ENCODE assay signal across 1 cellular context in the genomic region with DNA sequence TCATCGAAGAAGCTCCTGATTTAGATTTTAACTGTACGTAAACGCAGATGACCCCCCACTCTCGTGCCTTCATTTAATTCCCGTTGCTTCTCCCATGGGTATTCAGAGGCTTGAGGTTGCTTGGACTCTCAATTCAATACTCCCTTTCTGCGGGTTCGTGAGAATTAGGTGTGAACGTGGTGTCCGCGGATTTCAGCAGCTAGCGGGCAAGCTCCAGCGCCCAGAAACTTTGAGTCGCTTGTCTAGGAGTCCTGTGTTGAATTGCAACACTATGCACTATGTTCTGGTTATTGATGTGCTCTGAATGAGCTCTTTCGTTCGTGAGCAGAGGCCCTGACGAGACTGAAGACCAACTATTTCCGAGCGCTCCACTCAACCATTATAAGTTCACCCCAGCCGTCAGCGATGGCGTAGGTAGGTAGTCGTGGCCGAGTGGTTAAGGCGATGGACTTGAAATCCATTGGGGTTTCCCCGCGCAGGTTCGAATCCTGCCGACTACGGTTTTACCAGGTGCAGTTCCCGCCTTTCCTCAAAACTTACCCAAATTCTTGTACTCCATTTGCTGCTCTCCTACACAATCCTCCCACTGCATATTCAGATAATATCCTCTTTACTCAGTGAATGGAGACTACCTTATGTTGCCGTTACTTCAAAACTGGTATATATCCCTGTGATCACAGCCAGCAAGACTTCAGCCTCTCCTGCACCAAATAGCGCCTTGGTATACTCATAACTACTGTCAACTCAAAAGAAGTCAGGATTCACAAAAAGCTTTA.
TF ChIP-seq lines count a peak whose summit lies in the region.

No MANE protein-coding gene starts in this region.

TF ChIP-seq in HEK293, 187 proteins besides CTCF, POLR2A, EP300 and RAD21 (continued from another document and continues in another):
- TF ChIP-seq ZNF610 (tag by site-specific recombination; IDR thresholded peaks at IDR 0.05; ENCODE audit: borderline replicate concordance): 0 out of 2 replicates have a peak, but pooled peaks have one; percentile 18
- TF ChIP-seq, protein P1, sequence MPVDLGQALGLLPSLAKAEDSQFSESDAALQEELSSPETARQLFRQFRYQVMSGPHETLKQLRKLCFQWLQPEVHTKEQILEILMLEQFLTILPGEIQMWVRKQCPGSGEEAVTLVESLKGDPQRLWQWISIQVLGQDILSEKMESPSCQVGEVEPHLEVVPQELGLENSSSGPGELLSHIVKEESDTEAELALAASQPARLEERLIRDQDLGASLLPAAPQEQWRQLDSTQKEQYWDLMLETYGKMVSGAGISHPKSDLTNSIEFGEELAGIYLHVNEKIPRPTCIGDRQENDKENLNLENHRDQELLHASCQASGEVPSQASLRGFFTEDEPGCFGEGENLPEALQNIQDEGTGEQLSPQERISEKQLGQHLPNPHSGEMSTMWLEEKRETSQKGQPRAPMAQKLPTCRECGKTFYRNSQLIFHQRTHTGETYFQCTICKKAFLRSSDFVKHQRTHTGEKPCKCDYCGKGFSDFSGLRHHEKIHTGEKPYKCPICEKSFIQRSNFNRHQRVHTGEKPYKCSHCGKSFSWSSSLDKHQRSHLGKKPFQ (tag by site-specific recombination; IDR thresholded peaks at IDR 0.05): peak; percentile 97
- peak; percentile 78; the same call in 1 of the 2 replicates for TF ChIP-seq ZNF558 (tag by site-specific recombination; IDR thresholded peaks at IDR 0.05)
- no peak for TF ChIP-seq ZNF549 (tag by site-specific recombination; IDR thresholded peaks at IDR 0.05)
- no peak for TF ChIP-seq ZNF658 (tag by site-specific recombination; IDR thresholded peaks at IDR 0.05)
- TF ChIP-seq ZNF350 (tag by site-specific recombination; IDR thresholded peaks at IDR 0.05): no peak
- TF ChIP-seq ZNF707 (tag by site-specific recombination; IDR thresholded peaks at IDR 0.05): no peak
- TF ChIP-seq, protein P2, sequence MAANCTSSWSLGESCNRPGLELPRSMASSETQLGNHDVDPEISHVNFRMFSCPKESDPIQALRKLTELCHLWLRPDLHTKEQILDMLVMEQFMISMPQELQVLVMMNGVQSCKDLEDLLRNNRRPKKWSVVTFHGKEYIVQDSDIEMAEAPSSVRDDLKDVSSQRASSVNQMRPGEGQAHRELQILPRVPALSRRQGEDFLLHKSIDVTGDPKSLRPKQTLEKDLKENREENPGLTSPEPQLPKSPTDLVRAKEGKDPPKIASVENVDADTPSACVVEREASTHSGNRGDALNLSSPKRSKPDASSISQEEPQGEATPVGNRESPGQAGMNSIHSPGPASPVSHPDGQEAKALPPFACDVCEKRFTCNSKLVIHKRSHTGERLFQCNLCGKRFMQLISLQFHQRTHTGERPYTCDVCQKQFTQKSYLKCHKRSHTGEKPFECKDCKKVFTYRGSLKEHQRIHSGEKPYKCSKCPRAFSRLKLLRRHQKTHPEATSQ (tag by site-specific recombination; IDR thresholded peaks at IDR 0.05): 0 out of 2 replicates have a peak, but pooled peaks have one; percentile 18
- peak; percentile 49 for TF ChIP-seq ZFP69B (tag by site-specific recombination; IDR thresholded peaks at IDR 0.05)
- peak; percentile 96 for TF ChIP-seq ZBTB17 (tag by site-specific recombination; IDR thresholded peaks at IDR 0.05)
- TF ChIP-seq ZNF274 (IDR thresholded peaks at IDR 0.05; ENCODE audit: low read length): no peak
- no peak for TF ChIP-seq ZNF274 (tag by site-specific recombination; IDR thresholded peaks at IDR 0.05; ENCODE audit: borderline replicate concordance)
- TF ChIP-seq PRDM4 (tag by site-specific recombination; IDR thresholded peaks at IDR 0.05): 0 out of 2 replicates have a peak, but pooled peaks have one; percentile 32
- TF ChIP-seq ZBTB10 (tag by site-specific recombination; IDR thresholded peaks at IDR 0.05): 0 out of 2 replicates have a peak, but pooled peaks have one; percentile 15
- peak; percentile 70 for TF ChIP-seq KLF17 (tag by site-specific recombination; IDR thresholded peaks at IDR 0.05)
- TF ChIP-seq ZNF37A (tag by site-specific recombination; IDR thresholded peaks at IDR 0.05): 0 out of 2 replicates have a peak, but pooled peaks have one; percentile 23
- TF ChIP-seq ZSCAN30 (tag by site-specific recombination; IDR thresholded peaks at IDR 0.05): peak; percentile 88
- peak; percentile 59; the same call in 1 of the 2 replicates for TF ChIP-seq ZNF335 (tag by site-specific recombination; conservative IDR thresholded peaks at IDR 0.05)
- peak; percentile 57; the same call in 1 of the 2 replicates for TF ChIP-seq SP2 (tag by site-specific recombination; IDR thresholded peaks at IDR 0.05)
- TF ChIP-seq ZNF660 (tag by site-specific recombination; IDR thresholded peaks at IDR 0.05): peak; percentile 93
- peak; percentile 90 for TF ChIP-seq ZFHX2 (tag by site-specific recombination; conservative IDR thresholded peaks at IDR 0.05)
- TF ChIP-seq ZNF792 (tag by site-specific recombination; IDR thresholded peaks at IDR 0.05): peak; percentile 73
- peak; percentile 55 for TF ChIP-seq WT1 (tag by site-specific recombination; IDR thresholded peaks at IDR 0.05)
- TF ChIP-seq KLF9 (tag by site-specific recombination; IDR thresholded peaks at IDR 0.05; ENCODE audit: low read depth): no peak
- TF ChIP-seq ZEB2 (tag by site-specific recombination; IDR thresholded peaks at IDR 0.05): peak; percentile 100
- peak; percentile 59 for TF ChIP-seq SP3 (tag by site-specific recombination; IDR thresholded peaks at IDR 0.05)
- TF ChIP-seq PRDM10 (tag by site-specific recombination; IDR thresholded peaks at IDR 0.05): peak; percentile 86
- TF ChIP-seq ZNF184 (tag by site-specific recombination; IDR thresholded peaks at IDR 0.05): peak; percentile 83
- TF ChIP-seq OSR2 (tag by site-specific recombination; IDR thresholded peaks at IDR 0.05): peak; percentile 18; the same call in 1 of the 2 replicates
- TF ChIP-seq ZNF600 (tag by site-specific recombination; IDR thresholded peaks at IDR 0.05): peak; percentile 78
- peak; percentile 95 for TF ChIP-seq ZNF2 (tag by site-specific recombination; IDR thresholded peaks at IDR 0.05)
- TF ChIP-seq ZNF654 (tag by site-specific recombination; IDR thresholded peaks at IDR 0.05; ENCODE audit: low read depth): 0 out of 2 replicates have a peak, but pooled peaks have one; percentile 6
- peak; percentile 75; the same call in 1 of the 2 replicates for TF ChIP-seq TRIM28 (IDR thresholded peaks at IDR 0.05; ENCODE audit: borderline replicate concordance, low read length)
- TF ChIP-seq ATF2 (tag by site-specific recombination; IDR thresholded peaks at IDR 0.05; ENCODE audit: low read depth): peak; percentile 59; the same call in 1 of the 2 replicates
- peak; percentile 50 for TF ChIP-seq ZBTB26 (tag by site-specific recombination; optimal IDR thresholded peaks at IDR 0.05)
- peak; percentile 88 for TF ChIP-seq EGR2 (tag by site-specific recombination; IDR thresholded peaks at IDR 0.05; ENCODE audit: low read depth)
- peak; percentile 94 for TF ChIP-seq ZNF501 (tag by site-specific recombination; IDR thresholded peaks at IDR 0.05)
- TF ChIP-seq SP7 (tag by site-specific recombination; IDR thresholded peaks at IDR 0.05): peak; percentile 86
- TF ChIP-seq ZNF24 (tag by site-specific recombination; IDR thresholded peaks at IDR 0.05): peak; percentile 87
- peak; percentile 30 for TF ChIP-seq GLI4 (tag by site-specific recombination; IDR thresholded peaks at IDR 0.05)
- peak; percentile 77; the same call in 1 of the 2 replicates for TF ChIP-seq KLF10 (tag by site-specific recombination; IDR thresholded peaks at IDR 0.05)
- TF ChIP-seq ZXDB (tag by site-specific recombination; IDR thresholded peaks at IDR 0.05): peak; percentile 85
- no peak for TF ChIP-seq ZNF747 (tag by site-specific recombination; IDR thresholded peaks at IDR 0.05)
